Comparison of ENCODE assay signal across 9 cellular contexts in the genomic region with DNA sequence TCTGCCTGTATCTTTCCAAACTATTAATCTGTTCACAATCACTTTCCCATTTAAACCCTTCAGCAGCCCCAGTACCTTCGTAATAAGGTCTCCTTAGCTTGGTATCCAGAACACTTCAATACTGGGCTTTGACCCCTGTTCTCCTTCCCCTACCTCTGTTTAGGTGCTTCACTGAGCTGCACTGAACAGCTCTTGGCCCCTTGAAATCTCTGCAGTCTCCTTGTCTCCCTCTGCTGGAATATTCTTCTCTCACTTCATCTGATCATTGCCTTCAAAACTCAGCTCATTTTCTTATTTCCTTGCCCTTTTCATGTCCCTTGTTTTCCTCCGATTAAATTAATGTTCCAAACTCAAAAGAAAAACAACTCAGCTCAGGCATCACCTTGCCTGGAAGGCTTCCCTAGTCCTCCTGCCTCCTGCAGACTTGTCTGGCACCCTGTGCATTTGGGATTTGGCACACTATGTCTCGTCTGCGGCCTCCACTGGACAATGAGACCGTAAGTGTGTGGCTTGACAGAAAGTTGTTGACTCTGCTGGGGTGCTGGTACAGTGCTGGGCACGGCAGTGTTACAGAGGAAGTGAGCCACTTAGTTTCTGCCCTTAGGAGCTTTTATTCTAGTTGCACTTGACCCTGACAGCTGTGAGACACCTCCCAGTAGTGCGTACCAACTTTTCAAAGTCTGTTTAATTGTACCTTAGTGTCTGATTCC. TPM values are rescaled to one million over a fixed set of nuclear protein-coding genes. Genes with fewer than 3 reads are reported as not detected.
A peak's percentile ranks its signal among the peaks of the same experiment; 100 is the strongest.
DNase-seq lines count a peak whose midpoint lies in the region; ATAC-seq and TF ChIP-seq lines count a peak whose summit lies in the region.
"Not testable (repeated sequence)": the region's sequence is repeated elsewhere in the genome, so short reads cannot be mapped to it uniquely, and the experiment has no call there.
"Had no signal": no experiment of that assay in that cellular context is flagged by ENCODE, and none has a peak within 500 bp of the region (broad histone marks: within the 10 kb centered on the region; RNA-seq: fewer than 3 reads in every experiment).

No MANE protein-coding gene starts in this region.

- not testable (repeated sequence) for H3K36me3 ChIP-seq in CD8-positive, alpha-beta memory T cell (ENCODE audit: insufficient read depth, low read length); MM.1S (replicated peaks; ENCODE audit: insufficient read depth, low read length); mesenchymal stem cell (ENCODE audit: control insufficient read depth in 1 of 2, insufficient read depth in 2 of 2, low read depth in 1 of 2, low read length in 2 of 2); prostate gland; suprapubic skin

- not testable (repeated sequence) for ATAC-seq in central memory CD8-positive, alpha-beta T cell (replicated peaks; ENCODE audit: extremely low read depth, poor library complexity, severe bottlenecking)

- H3K18ac ChIP-seq in mesenchymal stem cell (ENCODE audit: low read depth in 1 of 2, low read length in 2 of 2): not testable (repeated sequence)

- not testable (repeated sequence) for H2AFZ ChIP-seq in MM.1S (ENCODE audit: low read length); mesenchymal stem cell (ENCODE audit: low read depth, low read length)

- peaks cover 45 to 69% (median 63%) of the 10 kb centered on the region in 3 donors for H3K4me1 Mint-ChIP-seq in CD8-positive, alpha-beta memory T cell
- peaks cover 43% of the 10 kb centered on the region for H3K4me1 Mint-ChIP-seq in central memory CD8-positive, alpha-beta T cell
- H3K4me1 Mint-ChIP-seq in glutamatergic neuron (ENCODE audit: low read depth, unreplicated experiment): peaks cover 28% of the 10 kb centered on the region

- not testable (repeated sequence) for H4K20me1 ChIP-seq in MM.1S (ENCODE audit: insufficient read depth, low read length)

- not testable (repeated sequence) for H2BK5ac ChIP-seq in mesenchymal stem cell (ENCODE audit: low read depth, low read length, poor library complexity, severe bottlenecking)

- H2AK5ac ChIP-seq in mesenchymal stem cell (ENCODE audit: low read length, severe bottlenecking): not testable (repeated sequence)

- not testable (repeated sequence) for H3K23ac ChIP-seq in mesenchymal stem cell (ENCODE audit: low read length in 2 of 2)

- DNase-seq in CD8-positive, alpha-beta memory T cell; central memory CD8-positive, alpha-beta T cell (ENCODE audit: low spot score in 2 of 2); glutamatergic neuron; mesenchymal stem cell; prostate gland (ENCODE audit: low spot score): not testable (repeated sequence)
- DNase-seq in MM.1S (peak; percentile 44), suprapubic skin (ENCODE audit: low spot score in 2 of 2) (peak in 1 of 2 donors; percentile 71)

- H3K9ac ChIP-seq in MM.1S (ENCODE audit: low read length): not testable (repeated sequence)
- H3K9ac ChIP-seq in mesenchymal stem cell (ENCODE audit: low read length): peak overlapping the region; percentile 55

- not testable (repeated sequence) for TF ChIP-seq EP300 in suprapubic skin (IDR thresholded peaks at IDR 0.05)

- not testable (repeated sequence) for H3K27ac ChIP-seq in CD8-positive, alpha-beta memory T cell (ENCODE audit: low read depth, low read length); mesenchymal stem cell (ENCODE audit: low read length, poor library complexity, severe bottlenecking)
- peak overlapping the region; percentile 29; the same call in 1 of the 2 replicates for H3K27ac ChIP-seq in MM.1S (ENCODE audit: low read length)
- peak overlapping the region; percentile 98 for H3K27ac ChIP-seq in VCaP
- H3K27ac ChIP-seq in prostate gland: peak overlapping the region; percentile 7 to 56
- H3K27ac ChIP-seq in suprapubic skin: peak overlapping the region; percentile 34

- not testable (repeated sequence) for H3K4me3 ChIP-seq in CD8-positive, alpha-beta memory T cell (ENCODE audit: low read length); MM.1S (ENCODE audit: low read length); prostate gland; suprapubic skin
- peak overlapping the region in 1 of 2 experiments; percentile 7 for H3K4me3 ChIP-seq in mesenchymal stem cell (ENCODE audit: insufficient read depth in 1 of 2, low read depth in 1 of 2, low read length in 2 of 2)

- not testable (repeated sequence) for TF ChIP-seq CTCF in MM.1S (IDR thresholded peaks at IDR 0.05; ENCODE audit: low read length); glutamatergic neuron (IDR thresholded peaks at IDR 0.05; ENCODE audit: partially characterized antibody, unreplicated experiment); prostate gland (IDR thresholded peaks at IDR 0.05); suprapubic skin (IDR thresholded peaks at IDR 0.05)
- peak; percentile 38 for TF ChIP-seq CTCF in VCaP (conservative IDR thresholded peaks at IDR 0.05)

- not testable (repeated sequence) for H3K79me1 ChIP-seq in mesenchymal stem cell (replicated peaks; ENCODE audit: low read length, poor library complexity, severe bottlenecking)

- not testable (repeated sequence) for H3K9me3 ChIP-seq in CD8-positive, alpha-beta memory T cell (ENCODE audit: low read length); MM.1S (replicated peaks; ENCODE audit: insufficient read depth, low read length); mesenchymal stem cell (ENCODE audit: control insufficient read depth, low read length); prostate gland; suprapubic skin

- H3K14ac ChIP-seq in mesenchymal stem cell (ENCODE audit: low read length in 2 of 2): not testable (repeated sequence)

- intact Hi-C loops in prostate gland (cut with DNase I): loop anchor here (10.0 kb wide), 1 partner anchor 250 kb away; no protein-coding TSS in a partner anchor

- not testable (repeated sequence) for H2BK12ac ChIP-seq in mesenchymal stem cell (ENCODE audit: low read length in 2 of 2)

- not testable (repeated sequence) for H3K4ac ChIP-seq in mesenchymal stem cell (ENCODE audit: low read depth in 1 of 2, low read length in 2 of 2)

- not testable (repeated sequence) for H3K9me3 Mint-ChIP-seq in CD8-positive, alpha-beta memory T cell; central memory CD8-positive, alpha-beta T cell; glutamatergic neuron (ENCODE audit: unreplicated experiment)

- H3K4me1 ChIP-seq in CD8-positive, alpha-beta memory T cell (ENCODE audit: insufficient read depth, low read length): peaks cover 15% of the 10 kb centered on the region
- H3K4me1 ChIP-seq in MM.1S (ENCODE audit: low read length); mesenchymal stem cell (ENCODE audit: control insufficient read depth, insufficient read depth, low read depth, low read length): not testable (repeated sequence)
- H3K4me1 ChIP-seq in prostate gland (replicated peaks) (peaks cover 15% of the 10 kb centered on the region), suprapubic skin (peaks cover 31% of the 10 kb centered on the region)

- H2BK15ac ChIP-seq in mesenchymal stem cell (ENCODE audit: low read depth, poor library complexity, severe bottlenecking): not testable (repeated sequence)

- 59% methylated on average over 5 of the region's 7 CpGs for WGBS in mesenchymal stem cell
- WGBS in prostate gland: 32% methylated on average over 7 of the region's 7 CpGs
- 44% methylated on average over 7 of the region's 7 CpGs for WGBS in suprapubic skin

- peaks cover 69% of the 10 kb centered on the region for H3K79me2 ChIP-seq in MM.1S (ENCODE audit: low read length)

- not testable (repeated sequence) for H3K27me3 Mint-ChIP-seq in CD8-positive, alpha-beta memory T cell; central memory CD8-positive, alpha-beta T cell; glutamatergic neuron (ENCODE audit: unreplicated experiment)

- not testable (repeated sequence) for H3K27me3 ChIP-seq in CD8-positive, alpha-beta memory T cell (ENCODE audit: insufficient read depth, low read length, poor library complexity, severe bottlenecking); MM.1S (replicated peaks; ENCODE audit: insufficient read depth, low read length); mesenchymal stem cell (ENCODE audit: control insufficient read depth in 1 of 2, insufficient read depth in 1 of 2, low read length in 2 of 2); prostate gland (replicated peaks; ENCODE audit: insufficient read depth); suprapubic skin

- POLR2A ChIA-PET in CD8-positive, alpha-beta memory T cell (lab: Charles Lee): interaction anchor here (0.9 kb wide), 1 partner anchor 17 kb away, joined by 6 read pairs; no protein-coding TSS in a partner anchor

- H4K91ac ChIP-seq in mesenchymal stem cell (ENCODE audit: low read length): not testable (repeated sequence)

- peak overlapping the region in 5 of 8 donors; percentile 13 to 72 (median 62) for H3K27ac Mint-ChIP-seq in CD8-positive, alpha-beta memory T cell
- H3K27ac Mint-ChIP-seq in central memory CD8-positive, alpha-beta T cell (ENCODE audit: low read depth): peak overlapping the region; percentile 41
- peak overlapping the region; percentile 15 for H3K27ac Mint-ChIP-seq in glutamatergic neuron (ENCODE audit: unreplicated experiment)

- peak overlapping the region; percentile 45; the same call in 1 of the 2 replicates for H3K4me2 ChIP-seq in MM.1S (ENCODE audit: low read depth, low read length)
- H3K4me2 ChIP-seq in mesenchymal stem cell (ENCODE audit: low read length, poor library complexity, severe bottlenecking): not testable (repeated sequence)

- H3K36me3 Mint-ChIP-seq in CD8-positive, alpha-beta memory T cell: peaks cover 0 to 14% (median 5%) of the 10 kb centered on the region in 3 donors
- H3K36me3 Mint-ChIP-seq in central memory CD8-positive, alpha-beta T cell (ENCODE audit: insufficient read depth): peaks cover 12% of the 10 kb centered on the region
- not testable (repeated sequence) for H3K36me3 Mint-ChIP-seq in glutamatergic neuron (ENCODE audit: unreplicated experiment)

- H3F3A ChIP-seq in MM.1S (ENCODE audit: insufficient read depth, low read length): peaks cover 21% of the 10 kb centered on the region

- TF ChIP-seq POLR2A in prostate gland (IDR thresholded peaks at IDR 0.05); suprapubic skin (IDR thresholded peaks at IDR 0.05): not testable (repeated sequence)

- CTCF ChIA-PET in CD8-positive, alpha-beta memory T cell (lab: Charles Lee): not testable (repeated sequence)

- not testable (repeated sequence) for H2BK120ac ChIP-seq in mesenchymal stem cell (ENCODE audit: low read depth, low read length)

- not testable (repeated sequence) for H4K8ac ChIP-seq in mesenchymal stem cell (ENCODE audit: low read length)

- H3K9me2 ChIP-seq in MM.1S (replicated peaks; ENCODE audit: insufficient read depth, low read length): not testable (repeated sequence)

- H3K4me3 Mint-ChIP-seq in CD8-positive, alpha-beta memory T cell: peak overlapping the region in 1 of 7 donors; percentile 24
- H3K4me3 Mint-ChIP-seq in central memory CD8-positive, alpha-beta T cell: peak overlapping the region; percentile 20
- peak overlapping the region; percentile 96 for H3K4me3 Mint-ChIP-seq in glutamatergic neuron (ENCODE audit: unreplicated experiment)

RNA-seq across cellular contexts. Expression of a gene that starts 4.2 kb away (rescaled TPM):
- total RNA-seq in CD8-positive, alpha-beta memory T cell: 10 to 100 TPM; 51.9 to 52.1 TPM
- 14.9 TPM for polyA plus RNA-seq in CD8-positive, alpha-beta memory T cell
- total RNA-seq in glutamatergic neuron (ENCODE audit: unreplicated experiment) (173 TPM), prostate gland (10 to 100 TPM; 39.6 to 63.2 TPM), suprapubic skin (10 to 100 TPM; 15.7 to 28.5 (median 21.4) TPM)
- 28.6 TPM for polyA plus RNA-seq in mesenchymal stem cell (2013, experiment 1 of 2)
- 31.0 TPM for polyA plus RNA-seq in mesenchymal stem cell (2013, experiment 2 of 2)

RNA-seq across cellular contexts. Expression of a gene that starts 30.0 kb away (rescaled TPM):
- total RNA-seq in CD8-positive, alpha-beta memory T cell: not detected
- not detected for polyA plus RNA-seq in CD8-positive, alpha-beta memory T cell
- 10.7 TPM for total RNA-seq in glutamatergic neuron (ENCODE audit: unreplicated experiment)
- 181 TPM for polyA plus RNA-seq in mesenchymal stem cell (2013, experiment 1 of 2)
- 135 TPM for polyA plus RNA-seq in mesenchymal stem cell (2013, experiment 2 of 2)
- 10 to 100 TPM; 19.2 to 39.7 TPM for total RNA-seq in prostate gland
- 10 to 100 TPM; 13.4 to 38.8 (median 17.5) TPM for total RNA-seq in suprapubic skin
- total RNA-seq: H1 had no signal

Comparison
In these comparisons a context has a peak if more than half of its experiments do, and no peak if none do; other contexts are left out.
1. RNA of a gene that starts 30.0 kb away (total RNA-seq): 19.2 to 39.7 TPM in prostate gland, 13.4 to 38.8 TPM in suprapubic skin and 10.7 TPM in glutamatergic neuron (single experiment); not detected in CD8-positive, alpha-beta memory T cell; every median in the first group is over 10 times any median in the second.
2. Peak in every context shown above with its lines, with median percentiles within 50 percentile points of each other: H3K27ac Mint-ChIP-seq.